Comparison of ENCODE assay signal across 8 cellular contexts in genomic region chr9:14692918-14693861, GRCh38. TPM values are rescaled to one million over a fixed set of nuclear protein-coding genes. Genes with fewer than 3 reads are reported as not detected.
DNase-seq lines count a peak whose midpoint lies in the region; ATAC-seq and TF ChIP-seq lines count a peak whose summit lies in the region.

Gene ZDHHC21, minus strand, starts transcription at chr9:14693432. Its CDS starts 19,092 bp downstream, at chr9:14674340.

- H3K4me1 Mint-ChIP-seq in activated B cell treated with CpG ODN at 0.5 μM for 24 hours = peaks cover 53% of the 10 kb centered on the region

- no peak for TF ChIP-seq CTCF in activated B cell treated with CpG ODN at 0.5 μM for 24 hours (IDR thresholded peaks at IDR 0.05)

- DNase-seq in NCI-H1417 (lab: John Stamatoyannopoulos, UW) (peak; percentile 75 to 82 (median 77)), NCI-H1417 treated with DMSO at 0.1 percent for 48 hours (lab: John Stamatoyannopoulos, UW) (no peak), NCI-H1694 (lab: John Stamatoyannopoulos, UW) (peak; percentile 8), activated B cell treated with CpG ODN at 0.5 μM for 24 hours (peak; percentile 60), cerebellum (ENCODE audit: low spot score) (peak; percentile 81), kidney glomerular epithelial cell (lab: John Stamatoyannopoulos, UW) (peak; percentile 47)
- DNase-seq in stimulated activated CD4-positive, alpha-beta T cell treated with anti-CD3 and anti-CD28 coated beads, Interleukin-15, amount 100 ng/mL, for 48 hours (ENCODE audit: low read depth in 2 of 2) = peak; percentile 18 to 49

- no peaks in the 10 kb centered on the region for H3K9me3 Mint-ChIP-seq in activated B cell treated with CpG ODN at 0.5 μM for 24 hours

- H3K36me3 Mint-ChIP-seq in activated B cell treated with CpG ODN at 0.5 μM for 24 hours (ENCODE audit: low read depth) = peaks cover 23% of the 10 kb centered on the region

- H3K27ac Mint-ChIP-seq in activated B cell treated with CpG ODN at 0.5 μM for 24 hours = peak within 1 kb of the TSS; percentile 93

- POLR2A ChIA-PET in activated B cell treated with CpG ODN at 0.5 μM for 24 hours (lab: Charles Lee) = interaction anchor here (0.6 to 1.0 kb wide), 3 partner anchors 13 to 370 kb away, joined by 3 to 8 read pairs (median 3); no protein-coding TSS in a partner anchor

- H3K27me3 Mint-ChIP-seq in activated B cell treated with CpG ODN at 0.5 μM for 24 hours = no peaks in the 10 kb centered on the region

- CTCF ChIA-PET in activated B cell treated with CpG ODN at 0.5 μM for 24 hours (lab: Charles Lee) = interaction anchor here (1.0 to 2.0 kb wide), 2 partner anchors 32 to 76 kb away, joined by 4 to 8 read pairs; no protein-coding TSS in a partner anchor

- intact Hi-C loops in activated B cell treated with CpG ODN at 0.5 μM for 24 hours (cut with micrococcal nuclease) = loop anchor here (1.0 to 10.0 kb wide), 5 partner anchors 13 to 732 kb away; partner anchors contain the start of genes SNAPC3 and TTC39B

- H3K4me3 Mint-ChIP-seq in activated B cell treated with CpG ODN at 0.5 μM for 24 hours = peak within 1 kb of the TSS; percentile 94

- ATAC-seq in HG02678 (IDR thresholded peaks at IDR 0.05; ENCODE audit: unreplicated experiment) (peak; percentile 82), activated B cell treated with CpG ODN at 0.5 μM for 24 hours (ENCODE audit: low read depth) (peak; percentile 75)

RNA-seq across cellular contexts. Expression of gene ZDHHC21, which starts in this region (rescaled TPM):
- total RNA-seq in activated B cell treated with CpG ODN at 0.5 μM for 24 hours = 22.6 and 29.4 TPM in 2 replicates
- 68.6 TPM for total RNA-seq in cerebellum
